In genomic region chr19:11374449-11375142, GRCh38 we compare ENCODE assay signal across 1 cellular context.
A peak's percentile ranks its signal among the peaks of the same experiment; 100 is the strongest.
TF ChIP-seq lines count a peak whose summit lies in the region.

Gene SWSAP1, plus strand, starts transcription at chr19:11374666. Its CDS starts 15 bp downstream, at chr19:11374681.

TF ChIP-seq in HEK293, 187 proteins besides CTCF, POLR2A, EP300 and RAD21 (continued from another document and continues in another):
- TF ChIP-seq, protein P1, sequence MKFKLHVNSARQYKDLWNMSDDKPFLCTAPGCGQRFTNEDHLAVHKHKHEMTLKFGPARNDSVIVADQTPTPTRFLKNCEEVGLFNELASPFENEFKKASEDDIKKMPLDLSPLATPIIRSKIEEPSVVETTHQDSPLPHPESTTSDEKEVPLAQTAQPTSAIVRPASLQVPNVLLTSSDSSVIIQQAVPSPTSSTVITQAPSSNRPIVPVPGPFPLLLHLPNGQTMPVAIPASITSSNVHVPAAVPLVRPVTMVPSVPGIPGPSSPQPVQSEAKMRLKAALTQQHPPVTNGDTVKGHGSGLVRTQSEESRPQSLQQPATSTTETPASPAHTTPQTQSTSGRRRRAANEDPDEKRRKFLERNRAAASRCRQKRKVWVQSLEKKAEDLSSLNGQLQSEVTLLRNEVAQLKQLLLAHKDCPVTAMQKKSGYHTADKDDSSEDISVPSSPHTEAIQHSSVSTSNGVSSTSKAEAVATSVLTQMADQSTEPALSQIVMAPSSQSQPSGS (tag by site-specific recombination; IDR thresholded peaks at IDR 0.05; ENCODE audit: low read depth), result no peak
- TF ChIP-seq, protein P2, sequence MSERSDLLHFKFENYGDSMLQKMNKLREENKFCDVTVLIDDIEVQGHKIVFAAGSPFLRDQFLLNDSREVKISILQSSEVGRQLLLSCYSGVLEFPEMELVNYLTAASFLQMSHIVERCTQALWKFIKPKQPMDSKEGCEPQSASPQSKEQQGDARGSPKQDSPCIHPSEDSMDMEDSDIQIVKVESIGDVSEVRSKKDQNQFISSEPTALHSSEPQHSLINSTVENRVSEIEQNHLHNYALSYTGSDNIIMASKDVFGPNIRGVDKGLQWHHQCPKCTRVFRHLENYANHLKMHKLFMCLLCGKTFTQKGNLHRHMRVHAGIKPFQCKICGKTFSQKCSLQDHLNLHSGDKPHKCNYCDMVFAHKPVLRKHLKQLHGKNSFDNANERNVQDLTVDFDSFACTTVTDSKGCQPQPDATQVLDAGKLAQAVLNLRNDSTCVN (tag by site-specific recombination; optimal IDR thresholded peaks at IDR 0.05), result peak; percentile 41
- peak; percentile 39; the same call in 1 of the 2 replicates for TF ChIP-seq ELK4 (IDR thresholded peaks at IDR 0.05; ENCODE audit: borderline replicate concordance, low read depth, low read length)
- peak; percentile 44; the same call in 1 of the 2 replicates for TF ChIP-seq ZNF394 (tag by site-specific recombination; IDR thresholded peaks at IDR 0.05; ENCODE audit: borderline replicate concordance)
- TF ChIP-seq SP3 (tag by site-specific recombination; IDR thresholded peaks at IDR 0.05), result peak; percentile 96
- TF ChIP-seq HOXC10 (CRISPR knock-in tag; IDR thresholded peaks at IDR 0.05), result no peak
- TF ChIP-seq GLIS1 (tag by site-specific recombination; IDR thresholded peaks at IDR 0.05), result peak; percentile 25; the same call in 1 of the 2 replicates
- peak; percentile 83 for TF ChIP-seq ZNF335 (tag by site-specific recombination; conservative IDR thresholded peaks at IDR 0.05)
- TF ChIP-seq ZNF23 (tag by site-specific recombination; IDR thresholded peaks at IDR 0.05; ENCODE audit: borderline replicate concordance), result no peak
- TF ChIP-seq ZBTB48 (tag by site-specific recombination; IDR thresholded peaks at IDR 0.05), result no peak
- TF ChIP-seq ZNF416 (tag by site-specific recombination; IDR thresholded peaks at IDR 0.05), result no peak
- TF ChIP-seq ZNF76 (tag by site-specific recombination; IDR thresholded peaks at IDR 0.05; ENCODE audit: borderline replicate concordance, low read depth), result peak; percentile 61; the same call in 1 of the 2 replicates
- TF ChIP-seq ZBTB20 (tag by site-specific recombination; IDR thresholded peaks at IDR 0.05), result peak; percentile 54; the same call in 1 of the 2 replicates
- no peak for TF ChIP-seq ZNF623 (tag by site-specific recombination; IDR thresholded peaks at IDR 0.05)
- TF ChIP-seq HIC1 (tag by site-specific recombination; IDR thresholded peaks at IDR 0.05), result no peak
- TF ChIP-seq ZNF785 (tag by site-specific recombination; IDR thresholded peaks at IDR 0.05), result no peak
- TF ChIP-seq, protein P3, sequence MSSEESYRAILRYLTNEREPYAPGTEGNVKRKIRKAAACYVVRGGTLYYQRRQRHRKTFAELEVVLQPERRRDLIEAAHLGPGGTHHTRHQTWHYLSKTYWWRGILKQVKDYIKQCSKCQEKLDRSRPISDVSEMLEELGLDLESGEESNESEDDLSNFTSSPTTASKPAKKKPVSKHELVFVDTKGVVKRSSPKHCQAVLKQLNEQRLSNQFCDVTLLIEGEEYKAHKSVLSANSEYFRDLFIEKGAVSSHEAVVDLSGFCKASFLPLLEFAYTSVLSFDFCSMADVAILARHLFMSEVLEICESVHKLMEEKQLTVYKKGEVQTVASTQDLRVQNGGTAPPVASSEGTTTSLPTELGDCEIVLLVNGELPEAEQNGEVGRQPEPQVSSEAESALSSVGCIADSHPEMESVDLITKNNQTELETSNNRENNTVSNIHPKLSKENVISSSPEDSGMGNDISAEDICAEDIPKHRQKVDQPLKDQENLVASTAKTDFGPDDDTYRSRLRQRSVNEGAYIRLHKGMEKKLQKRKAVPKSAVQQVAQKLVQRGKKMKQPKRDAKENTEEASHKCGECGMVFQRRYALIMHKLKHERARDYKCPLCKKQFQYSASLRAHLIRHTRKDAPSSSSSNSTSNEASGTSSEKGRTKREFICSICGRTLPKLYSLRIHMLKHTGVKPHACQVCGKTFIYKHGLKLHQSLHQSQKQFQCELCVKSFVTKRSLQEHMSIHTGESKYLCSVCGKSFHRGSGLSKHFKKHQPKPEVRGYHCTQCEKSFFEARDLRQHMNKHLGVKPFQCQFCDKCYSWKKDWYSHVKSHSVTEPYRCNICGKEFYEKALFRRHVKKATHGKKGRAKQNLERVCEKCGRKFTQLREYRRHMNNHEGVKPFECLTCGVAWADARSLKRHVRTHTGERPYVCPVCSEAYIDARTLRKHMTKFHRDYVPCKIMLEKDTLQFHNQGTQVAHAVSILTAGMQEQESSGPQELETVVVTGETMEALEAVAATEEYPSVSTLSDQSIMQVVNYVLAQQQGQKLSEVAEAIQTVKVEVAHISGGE (tag by site-specific recombination; conservative IDR thresholded peaks at IDR 0.05; ENCODE audit: low read depth), result peak; percentile 84
- TF ChIP-seq, protein P4, sequence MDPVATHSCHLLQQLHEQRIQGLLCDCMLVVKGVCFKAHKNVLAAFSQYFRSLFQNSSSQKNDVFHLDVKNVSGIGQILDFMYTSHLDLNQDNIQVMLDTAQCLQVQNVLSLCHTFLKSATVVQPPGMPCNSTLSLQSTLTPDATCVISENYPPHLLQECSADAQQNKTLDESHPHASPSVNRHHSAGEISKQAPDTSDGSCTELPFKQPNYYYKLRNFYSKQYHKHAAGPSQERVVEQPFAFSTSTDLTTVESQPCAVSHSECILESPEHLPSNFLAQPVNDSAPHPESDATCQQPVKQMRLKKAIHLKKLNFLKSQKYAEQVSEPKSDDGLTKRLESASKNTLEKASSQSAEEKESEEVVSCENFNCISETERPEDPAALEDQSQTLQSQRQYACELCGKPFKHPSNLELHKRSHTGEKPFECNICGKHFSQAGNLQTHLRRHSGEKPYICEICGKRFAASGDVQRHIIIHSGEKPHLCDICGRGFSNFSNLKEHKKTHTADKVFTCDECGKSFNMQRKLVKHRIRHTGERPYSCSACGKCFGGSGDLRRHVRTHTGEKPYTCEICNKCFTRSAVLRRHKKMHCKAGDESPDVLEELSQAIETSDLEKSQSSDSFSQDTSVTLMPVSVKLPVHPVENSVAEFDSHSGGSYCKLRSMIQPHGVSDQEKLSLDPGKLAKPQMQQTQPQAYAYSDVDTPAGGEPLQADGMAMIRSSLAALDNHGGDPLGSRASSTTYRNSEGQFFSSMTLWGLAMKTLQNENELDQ (tag by site-specific recombination; IDR thresholded peaks at IDR 0.05; ENCODE audit: low read depth), result no peak
- 0 out of 2 replicates have a peak, but pooled peaks have one; percentile 7 for TF ChIP-seq ZBTB21 (tag by site-specific recombination; IDR thresholded peaks at IDR 0.05)
- TF ChIP-seq, protein P5, sequence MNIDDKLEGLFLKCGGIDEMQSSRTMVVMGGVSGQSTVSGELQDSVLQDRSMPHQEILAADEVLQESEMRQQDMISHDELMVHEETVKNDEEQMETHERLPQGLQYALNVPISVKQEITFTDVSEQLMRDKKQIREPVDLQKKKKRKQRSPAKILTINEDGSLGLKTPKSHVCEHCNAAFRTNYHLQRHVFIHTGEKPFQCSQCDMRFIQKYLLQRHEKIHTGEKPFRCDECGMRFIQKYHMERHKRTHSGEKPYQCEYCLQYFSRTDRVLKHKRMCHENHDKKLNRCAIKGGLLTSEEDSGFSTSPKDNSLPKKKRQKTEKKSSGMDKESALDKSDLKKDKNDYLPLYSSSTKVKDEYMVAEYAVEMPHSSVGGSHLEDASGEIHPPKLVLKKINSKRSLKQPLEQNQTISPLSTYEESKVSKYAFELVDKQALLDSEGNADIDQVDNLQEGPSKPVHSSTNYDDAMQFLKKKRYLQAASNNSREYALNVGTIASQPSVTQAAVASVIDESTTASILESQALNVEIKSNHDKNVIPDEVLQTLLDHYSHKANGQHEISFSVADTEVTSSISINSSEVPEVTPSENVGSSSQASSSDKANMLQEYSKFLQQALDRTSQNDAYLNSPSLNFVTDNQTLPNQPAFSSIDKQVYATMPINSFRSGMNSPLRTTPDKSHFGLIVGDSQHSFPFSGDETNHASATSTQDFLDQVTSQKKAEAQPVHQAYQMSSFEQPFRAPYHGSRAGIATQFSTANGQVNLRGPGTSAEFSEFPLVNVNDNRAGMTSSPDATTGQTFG (tag by site-specific recombination; IDR thresholded peaks at IDR 0.05; ENCODE audit: borderline replicate concordance), result no peak
- TF ChIP-seq ZNF202 (tag by site-specific recombination; IDR thresholded peaks at IDR 0.05; ENCODE audit: borderline replicate concordance), result no peak
- no peak for TF ChIP-seq MEIS1 (CRISPR knock-in tag; IDR thresholded peaks at IDR 0.05; ENCODE audit: borderline replicate concordance)
- TF ChIP-seq ZNF140 (tag by site-specific recombination; IDR thresholded peaks at IDR 0.05), result no peak
- TF ChIP-seq, protein P6, sequence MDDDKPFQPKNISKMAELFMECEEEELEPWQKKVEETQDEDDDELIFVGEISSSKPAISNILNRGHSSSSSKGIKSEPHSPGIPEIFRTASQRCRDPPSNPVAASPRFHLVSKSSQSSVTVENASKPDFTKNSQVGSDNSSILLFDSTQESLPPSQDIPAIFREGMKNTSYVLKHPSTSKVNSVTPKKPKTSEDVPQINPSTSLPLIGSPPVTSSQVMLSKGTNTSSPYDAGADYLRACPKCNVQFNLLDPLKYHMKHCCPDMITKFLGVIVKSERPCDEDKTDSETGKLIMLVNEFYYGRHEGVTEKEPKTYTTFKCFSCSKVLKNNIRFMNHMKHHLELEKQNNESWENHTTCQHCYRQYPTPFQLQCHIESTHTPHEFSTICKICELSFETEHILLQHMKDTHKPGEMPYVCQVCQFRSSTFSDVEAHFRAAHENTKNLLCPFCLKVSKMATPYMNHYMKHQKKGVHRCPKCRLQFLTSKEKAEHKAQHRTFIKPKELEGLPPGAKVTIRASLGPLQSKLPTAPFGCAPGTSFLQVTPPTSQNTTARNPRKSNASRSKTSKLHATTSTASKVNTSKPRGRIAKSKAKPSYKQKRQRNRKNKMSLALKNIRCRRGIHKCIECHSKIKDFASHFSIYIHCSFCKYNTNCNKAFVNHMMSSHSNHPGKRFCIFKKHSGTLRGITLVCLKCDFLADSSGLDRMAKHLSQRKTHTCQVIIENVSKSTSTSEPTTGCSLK (tag by site-specific recombination; IDR thresholded peaks at IDR 0.05), result no peak
- TF ChIP-seq ZNF555 (tag by site-specific recombination; conservative IDR thresholded peaks at IDR 0.05), result no peak
- no peak for TF ChIP-seq ZNF670 (tag by site-specific recombination; IDR thresholded peaks at IDR 0.05; ENCODE audit: low read depth)
- TF ChIP-seq MZF1 (tag by site-specific recombination; IDR thresholded peaks at IDR 0.05; ENCODE audit: borderline replicate concordance), result no peak
- TF ChIP-seq ZNF350 (tag by site-specific recombination; IDR thresholded peaks at IDR 0.05), result no peak
- TF ChIP-seq ZBTB6 (tag by site-specific recombination; IDR thresholded peaks at IDR 0.05), result no peak; the same call in 1 of the 2 replicates
- no peak for TF ChIP-seq WT1 (tag by site-specific recombination; IDR thresholded peaks at IDR 0.05)
- no peak for TF ChIP-seq ZNF391 (tag by site-specific recombination; IDR thresholded peaks at IDR 0.05; ENCODE audit: borderline replicate concordance, low read depth)
- TF ChIP-seq, protein P7, sequence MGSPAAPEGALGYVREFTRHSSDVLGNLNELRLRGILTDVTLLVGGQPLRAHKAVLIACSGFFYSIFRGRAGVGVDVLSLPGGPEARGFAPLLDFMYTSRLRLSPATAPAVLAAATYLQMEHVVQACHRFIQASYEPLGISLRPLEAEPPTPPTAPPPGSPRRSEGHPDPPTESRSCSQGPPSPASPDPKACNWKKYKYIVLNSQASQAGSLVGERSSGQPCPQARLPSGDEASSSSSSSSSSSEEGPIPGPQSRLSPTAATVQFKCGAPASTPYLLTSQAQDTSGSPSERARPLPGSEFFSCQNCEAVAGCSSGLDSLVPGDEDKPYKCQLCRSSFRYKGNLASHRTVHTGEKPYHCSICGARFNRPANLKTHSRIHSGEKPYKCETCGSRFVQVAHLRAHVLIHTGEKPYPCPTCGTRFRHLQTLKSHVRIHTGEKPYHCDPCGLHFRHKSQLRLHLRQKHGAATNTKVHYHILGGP (tag by site-specific recombination; IDR thresholded peaks at IDR 0.05), result no peak
- no peak for TF ChIP-seq ZNF366 (tag by site-specific recombination; conservative IDR thresholded peaks at IDR 0.05)
- peak; percentile 96 for TF ChIP-seq SP2 (tag by site-specific recombination; IDR thresholded peaks at IDR 0.05)
- no peak for TF ChIP-seq ZNF362 (tag by site-specific recombination; IDR thresholded peaks at IDR 0.05)
- no peak for TF ChIP-seq ZNF548 (tag by site-specific recombination; IDR thresholded peaks at IDR 0.05)
- TF ChIP-seq SP7 (tag by site-specific recombination; IDR thresholded peaks at IDR 0.05), result peak; percentile 74
- TF ChIP-seq KLF7 (tag by site-specific recombination; IDR thresholded peaks at IDR 0.05; ENCODE audit: borderline replicate concordance), result no peak
